Comparison of ENCODE assay signal across 8 cellular contexts in the genomic region with DNA sequence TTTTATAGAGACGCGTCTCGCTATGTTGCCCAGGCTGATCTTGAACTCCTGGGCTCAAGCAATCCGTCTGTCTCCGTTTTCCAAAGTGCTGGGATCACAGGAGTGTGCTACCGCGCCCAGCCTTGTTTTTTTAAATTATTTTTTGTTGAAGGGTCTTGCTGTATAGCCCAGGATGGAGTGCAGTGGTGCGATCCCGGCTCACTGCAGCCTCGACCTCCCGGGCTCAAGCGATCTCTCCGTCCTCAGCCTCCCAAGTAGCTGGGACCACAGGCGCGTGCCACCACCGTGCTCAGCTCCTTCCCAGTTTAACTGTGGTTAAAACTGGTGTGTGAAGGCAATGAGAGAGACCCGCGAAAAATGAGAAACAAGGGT. TPM values are rescaled to one million over a fixed set of nuclear protein-coding genes. Genes with fewer than 3 reads are reported as not detected.
DNase-seq lines count a peak whose midpoint lies in the region; ATAC-seq and TF ChIP-seq lines count a peak whose summit lies in the region.

No MANE protein-coding gene starts in this region.

- no peak for TF ChIP-seq CTCF in GM12865 (IDR thresholded peaks at IDR 0.05; ENCODE audit: insufficient read depth, low read depth, low read length, missing control alignments)
- no peak for TF ChIP-seq CTCF in RWPE2 (IDR thresholded peaks at IDR 0.05; ENCODE audit: poor library complexity, severe bottlenecking)
- TF ChIP-seq CTCF in fibroblast of lung (conservative IDR thresholded peaks at IDR 0.05 in 1 of 2, IDR thresholded peaks at IDR 0.05 in 1 of 2; ENCODE audit: low read depth in 1 of 2, low read length in 2 of 2), result no peak
- no peak for TF ChIP-seq CTCF in retinal pigment epithelial cell (conservative IDR thresholded peaks at IDR 0.05; ENCODE audit: low read depth, low read length)

- no peaks in the 10 kb centered on the region for H4K20me1 ChIP-seq in fibroblast of lung (ENCODE audit: control insufficient read depth, extremely low read depth, insufficient read depth, low read length)

- H3K9me3 ChIP-seq in RWPE2 (ENCODE audit: severe bottlenecking) (no peaks in the 10 kb centered on the region), fibroblast of lung (ENCODE audit: control insufficient read depth, insufficient read depth, low read depth, low read length) (no peaks in the 10 kb centered on the region)

- peak overlapping the region; percentile 76 for H3K4me3 ChIP-seq in GM12865 (ENCODE audit: low read depth, low read length)
- peak overlapping the region; percentile 33 for H3K4me3 ChIP-seq in RWPE2 (ENCODE audit: severe bottlenecking)
- H3K4me3 ChIP-seq in fibroblast of lung (replicated peaks in 1 of 4; ENCODE audit: control extremely low read depth in 1 of 4, insufficient read depth in 1 of 4, low read depth in 3 of 4, low read length in 4 of 4), result peak overlapping the region; percentile 42 to 63 (median 47)
- H3K4me3 ChIP-seq in retinal pigment epithelial cell (ENCODE audit: low read length), result peak overlapping the region; percentile 31

- H3K27me3 ChIP-seq in RWPE2 (ENCODE audit: insufficient read depth, poor library complexity, severe bottlenecking) (no peaks in the 10 kb centered on the region), fibroblast of lung (ENCODE audit: control insufficient read depth, insufficient read depth, low read length) (no peaks in the 10 kb centered on the region)

- DNase-seq in GM12865 (ENCODE audit: low read depth) (no peak), RWPE2 (ENCODE audit: low spot score) (no peak), fibroblast of lung (ENCODE audit: low read depth in 2 of 2) (no peak), retinal pigment epithelial cell (ENCODE audit: low read depth) (no peak), SHP77 (lab: John Stamatoyannopoulos, UW) (no peak), globus pallidus (ENCODE audit: low spot score) (no peak), erythroblast (lab: John Stamatoyannopoulos, UW) (no peak)

- peaks cover 3% of the 10 kb centered on the region for H3K4me1 ChIP-seq in RWPE2 (ENCODE audit: insufficient read depth, poor library complexity, severe bottlenecking)
- H3K4me1 ChIP-seq in fibroblast of lung (ENCODE audit: control insufficient read depth, extremely low read depth, insufficient read depth, low read length), result peaks cover 7% of the 10 kb centered on the region

- H3K4me2 ChIP-seq in fibroblast of lung (ENCODE audit: extremely low read depth, insufficient read depth, low read length), result peak overlapping the region; percentile 78

- H3K27ac ChIP-seq in RWPE2 (ENCODE audit: poor library complexity, severe bottlenecking), result peak overlapping the region; percentile 77
- H3K27ac ChIP-seq in fibroblast of lung (ENCODE audit: insufficient read depth, low read length), result peak overlapping the region; percentile 96

- ATAC-seq in RWPE2 (ENCODE audit: low read depth) (no peak), GM21619 (IDR thresholded peaks at IDR 0.05; ENCODE audit: unreplicated experiment) (no peak)

- H3K36me3 ChIP-seq in RWPE2 (ENCODE audit: low read depth), result no peaks in the 10 kb centered on the region
- no peaks in the 10 kb centered on the region for H3K36me3 ChIP-seq in fibroblast of lung (ENCODE audit: control insufficient read depth, insufficient read depth, low read length)

- no peaks in the 10 kb centered on the region for H3K79me2 ChIP-seq in fibroblast of lung (ENCODE audit: control insufficient read depth, insufficient read depth, low read length)

- peak overlapping the region; percentile 96 for H2AFZ ChIP-seq in fibroblast of lung (ENCODE audit: low read length)

- no peak for TF ChIP-seq POLR2A in erythroblast (IDR thresholded peaks at IDR 0.05; ENCODE audit: low read length)

- H3K9ac ChIP-seq in fibroblast of lung (ENCODE audit: insufficient read depth, low read length), result peak overlapping the region; percentile 78

RNA-seq across cellular contexts. Expression of a gene that starts 11.0 kb away (rescaled TPM):
- 217 and 293 TPM in 2 replicates for total RNA-seq in fibroblast of lung
- polyA plus RNA-seq in fibroblast of lung, result 203 and 228 TPM in 2 replicates
- polyA plus RNA-seq in fibroblast of lung (2012), result 143 and 185 TPM in 2 replicates
- 110 and 152 TPM in 2 replicates for polyA minus RNA-seq in fibroblast of lung (ENCODE audit: low replicate concordance)

RNA-seq across cellular contexts. Expression of a gene that starts 16.9 kb away (rescaled TPM):
- 3.3 and 4.0 TPM in 2 replicates for total RNA-seq in fibroblast of lung
- 2.6 and 4.0 TPM in 2 replicates for polyA plus RNA-seq in fibroblast of lung
- polyA plus RNA-seq in fibroblast of lung (2012), result 2.7 and 2.9 TPM in 2 replicates
- polyA minus RNA-seq in fibroblast of lung (ENCODE audit: low replicate concordance), result 0.78 and 37.0 TPM in 2 replicates

RNA-seq across cellular contexts. Expression of a gene that starts 48.5 kb away (rescaled TPM):
- total RNA-seq in fibroblast of lung, result not detected in 2 replicates
- not detected in 2 replicates for polyA plus RNA-seq in fibroblast of lung
- polyA plus RNA-seq in fibroblast of lung (2012), result not detected in 2 replicates
- polyA minus RNA-seq in fibroblast of lung (ENCODE audit: low replicate concordance), result not detected in 2 replicates
